ENCODE assay signal across 2 cellular contexts in genomic region chr3:124937049-124937448, GRCh38.
TF ChIP-seq lines count a peak whose summit lies in the region.

No MANE protein-coding gene starts in this region.

TF ChIP-seq in HepG2, 621 proteins besides CTCF, POLR2A, EP300 and RAD21:
- TF ChIP-seq KIAA2018 (CRISPR knock-in tag; IDR thresholded peaks at IDR 0.05; ENCODE audit: borderline replicate concordance) (no peak), SMAD3 (CRISPR knock-in tag; IDR thresholded peaks at IDR 0.05) (no peak), ZNF7 (CRISPR knock-in tag; IDR thresholded peaks at IDR 0.05) (peak; percentile 92), NKX3-1 (CRISPR knock-in tag; IDR thresholded peaks at IDR 0.05) (no peak), PAXIP1 (CRISPR knock-in tag; conservative IDR thresholded peaks at IDR 0.05) (no peak), ZMYM3 (CRISPR knock-in tag; IDR thresholded peaks at IDR 0.05) (no peak), TMF1 (CRISPR knock-in tag; IDR thresholded peaks at IDR 0.05; ENCODE audit: low read depth) (no peak)

TF ChIP-seq in A549, 52 proteins besides CTCF, POLR2A, EP300 and RAD21:
- peak; percentile 71 for TF ChIP-seq ZFP36 (IDR thresholded peaks at IDR 0.05; ENCODE audit: borderline replicate concordance, partially characterized antibody)
- TF ChIP-seq RNF2 (IDR thresholded peaks at IDR 0.05; ENCODE audit: borderline replicate concordance, low read depth): no peak
